19 cellular contexts compared by ENCODE assay signal in the genomic region with DNA sequence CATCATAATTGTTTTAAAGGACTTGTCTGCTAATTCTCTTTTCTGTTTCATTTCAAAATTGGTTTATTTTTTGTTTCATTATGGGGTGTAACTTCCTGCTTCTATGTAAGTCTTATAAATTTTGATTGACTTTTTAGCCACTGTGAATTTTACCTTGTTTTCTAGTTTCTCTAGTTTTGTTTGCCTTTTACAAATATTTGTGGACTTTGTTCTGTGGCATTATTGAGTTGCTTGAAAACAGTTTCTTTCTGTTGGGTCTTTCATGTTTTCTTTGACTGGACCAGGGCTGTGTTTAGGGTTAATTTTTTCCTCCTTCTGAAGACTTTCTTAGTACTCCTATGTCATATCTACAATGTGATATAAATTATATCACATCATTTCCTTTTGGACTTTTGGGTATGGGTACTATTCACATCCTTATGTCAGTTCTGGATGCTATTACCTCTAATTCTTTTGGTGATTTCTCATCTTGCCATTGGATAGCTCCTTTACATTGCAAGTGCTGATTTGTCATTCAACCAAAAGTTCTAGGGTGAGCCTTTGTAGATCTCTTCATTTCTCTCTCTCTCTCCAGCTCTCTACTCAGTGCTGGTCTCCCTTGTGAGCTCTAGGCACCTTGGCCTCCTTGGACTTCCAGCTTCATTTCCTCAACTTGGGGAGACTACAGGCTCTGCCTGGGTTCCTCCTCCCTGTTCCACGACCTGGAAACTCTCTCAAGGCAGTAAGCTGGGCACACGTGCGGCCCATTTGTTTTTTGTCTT. TPM values are rescaled to one million over a fixed set of nuclear protein-coding genes. Genes with fewer than 3 reads are reported as not detected.
DNase-seq lines count a peak whose midpoint lies in the region; ATAC-seq, FAIRE-seq and TF ChIP-seq lines count a peak whose summit lies in the region.
"Had no signal": no experiment of that assay in that cellular context is flagged by ENCODE, and none has a peak within 500 bp of the region (broad histone marks: within the 10 kb centered on the region; RNA-seq: fewer than 3 reads in every experiment).

No MANE protein-coding gene starts in this region.

- no peak overlapping the region for H2AFZ ChIP-seq in K562 (ENCODE audit: low read depth, low read length)

- H3K4me1 ChIP-seq in Caco-2 (no peaks in the 10 kb centered on the region; the same call in 1 of the 2 replicates), K562 (replicated peaks in 1 of 2; ENCODE audit: control insufficient read depth in 2 of 2, insufficient read depth in 2 of 2, low read length in 2 of 2) (peaks cover 4 to 6% of the 10 kb centered on the region in 2 experiments; a peak in 4 of 5 replicates)

- peaks cover 36% of the 10 kb centered on the region for H3K36me3 Mint-ChIP-seq in activated CD4-positive, alpha-beta T cell treated with anti-CD3 and anti-CD28 coated beads for 36 hours (ENCODE audit: low read depth)
- H3K36me3 Mint-ChIP-seq in Caco-2 (ENCODE audit: insufficient read depth, unreplicated experiment), result peaks cover 70% of the 10 kb centered on the region
- peaks cover 6% of the 10 kb centered on the region for H3K36me3 Mint-ChIP-seq in natural killer cell treated with Interleukin-12 subunit alpha and Interleukin-12 subunit beta and Interleukin-15 and Interleukin-18, amount 100 ng/mL, for 72 hours

- H3K9me1 ChIP-seq in K562 (ENCODE audit: control insufficient read depth, insufficient read depth, low read length), result no peaks in the 10 kb centered on the region

- ATAC-seq in activated CD4-positive, alpha-beta T cell treated with anti-CD3 and anti-CD28 coated beads for 36 hours, result no peak
- ATAC-seq in K562, result peak; percentile 57
- ATAC-seq in natural killer cell treated with Interleukin-12 subunit alpha and Interleukin-12 subunit beta and Interleukin-15 and Interleukin-18, amount 100 ng/mL, for 72 hours, result no peak

- intact Hi-C loops in activated CD4-positive, alpha-beta T cell treated with anti-CD3 and anti-CD28 coated beads for 36 hours (cut with DNase I, micrococcal nuclease), result no loop called here
- intact Hi-C loops in Caco-2 (cut with micrococcal nuclease; ENCODE audit: unreplicated experiment) (no loop called here), K562 (cut with micrococcal nuclease) (no loop called here)

- H3K27me3 ChIP-seq in Caco-2 (replicated peaks; ENCODE audit: control insufficient read depth, insufficient read depth, low read length) (no peaks in the 10 kb centered on the region), K562 (ENCODE audit: control insufficient read depth in 2 of 2, insufficient read depth in 2 of 2, low read length in 2 of 2) (no peaks in the 10 kb centered on the region)
- H3K27me3 ChIP-seq: adrenal gland, upper lobe of left lung had no signal

- CTCF ChIA-PET in activated CD4-positive, alpha-beta T cell treated with anti-CD3 and anti-CD28 coated beads for 36 hours (lab: Charles Lee), result no interaction called here
- CTCF ChIA-PET in Caco-2 (lab: Charles Lee), result no interaction called here
- CTCF ChIA-PET in K562 (lab: Yijun Ruan, JAX; ENCODE audit: low intra/inter-chr PET ratio), result no interaction called here

- no peak overlapping the region for H3K4me2 ChIP-seq in K562 (ENCODE audit: insufficient read depth, low read length)

- 66% methylated on average over 3 of the region's 3 CpGs for WGBS in K562 (ENCODE audit: insufficient coverage, low coverage, missing lambda C conversion rate)

- H3K9me3 Mint-ChIP-seq in activated CD4-positive, alpha-beta T cell treated with anti-CD3 and anti-CD28 coated beads for 36 hours (ENCODE audit: low read depth), result no peaks in the 10 kb centered on the region
- H3K9me3 Mint-ChIP-seq in Caco-2 (ENCODE audit: unreplicated experiment), result no peaks in the 10 kb centered on the region
- H3K9me3 Mint-ChIP-seq in natural killer cell treated with Interleukin-12 subunit alpha and Interleukin-12 subunit beta and Interleukin-15 and Interleukin-18, amount 100 ng/mL, for 72 hours, result no peaks in the 10 kb centered on the region
- H3K9me3 Mint-ChIP-seq: nephron had no signal

- H3K27ac ChIP-seq in K562 (ENCODE audit: extremely low read depth, low read depth, low read length), result no peak overlapping the region
- H3K27ac ChIP-seq: adrenal gland, upper lobe of left lung had no signal

- POLR2A ChIA-PET in activated CD4-positive, alpha-beta T cell treated with anti-CD3 and anti-CD28 coated beads for 36 hours (lab: Charles Lee), result interaction anchor here (0.5 kb wide), 1 partner anchor 69 kb away, joined by 5 read pairs; no protein-coding TSS in a partner anchor
- POLR2A ChIA-PET in Caco-2 (lab: Charles Lee) (no interaction called here), K562 (lab: Yijun Ruan, JAX) (no interaction called here)

- no peak for TF ChIP-seq EP300 in K562 (IDR thresholded peaks at IDR 0.05; ENCODE audit: low read length)

- H3K36me3 ChIP-seq in Caco-2 (ENCODE audit: control insufficient read depth, insufficient read depth, low read length), result no peaks in the 10 kb centered on the region; the same call in 1 of the 2 replicates
- H3K36me3 ChIP-seq in K562 (ENCODE audit: control insufficient read depth, insufficient read depth, low read length), result peaks cover 36% of the 10 kb centered on the region; the same call in 2 of the 3 replicates
- H3K36me3 ChIP-seq: adrenal gland had no signal

- no peaks in the 10 kb centered on the region for H3K27me3 Mint-ChIP-seq in activated CD4-positive, alpha-beta T cell treated with anti-CD3 and anti-CD28 coated beads for 36 hours
- H3K27me3 Mint-ChIP-seq in Caco-2 (ENCODE audit: insufficient read depth, unreplicated experiment), result no peaks in the 10 kb centered on the region
- H3K27me3 Mint-ChIP-seq in natural killer cell treated with Interleukin-12 subunit alpha and Interleukin-12 subunit beta and Interleukin-15 and Interleukin-18, amount 100 ng/mL, for 72 hours, result no peaks in the 10 kb centered on the region

- no peak overlapping the region for H3K9ac ChIP-seq in K562 (ENCODE audit: insufficient read depth in 1 of 2, low read depth in 2 of 2, low read length in 2 of 2)

- FAIRE-seq in K562 (lab: Jason Lieb, UNC), result no peak
- FAIRE-seq: A204.1 had no signal

- peaks cover 44% of the 10 kb centered on the region for H3K4me1 Mint-ChIP-seq in activated CD4-positive, alpha-beta T cell treated with anti-CD3 and anti-CD28 coated beads for 36 hours
- peaks cover 30% of the 10 kb centered on the region for H3K4me1 Mint-ChIP-seq in Caco-2 (ENCODE audit: low read depth, unreplicated experiment)
- H3K4me1 Mint-ChIP-seq in natural killer cell treated with Interleukin-12 subunit alpha and Interleukin-12 subunit beta and Interleukin-15 and Interleukin-18, amount 100 ng/mL, for 72 hours (ENCODE audit: low read depth in 2 of 2), result peaks cover 25 to 34% of the 10 kb centered on the region in 2 donors

- BruUV-seq in Caco-2 (replicated peaks; lab: Mats Ljungman, UMichigan), result no TSS peak
- BruUV-seq in K562 (replicated peaks; lab: Mats Ljungman, UMichigan), result no TSS peak

- DNase-seq in activated CD4-positive, alpha-beta T cell treated with anti-CD3 and anti-CD28 coated beads for 36 hours, result no peak
- DNase-seq in activated CD4-positive, alpha-beta T cell treated with anti-CD3 and anti-CD28 coated beads, Interleukin-2, amount 50 U/mL, for 1 hour, result no peak
- DNase-seq in Caco-2 (no peak), K562 (ENCODE audit: extremely low read depth in 1 of 4, low spot score in 3 of 4) (no peak), GDM1 (lab: John Stamatoyannopoulos, UW) (no peak), 8988T (no peak), erythroblast (lab: John Stamatoyannopoulos, UW) (no peak)
- no peak for DNase-seq in natural killer cell treated with Interleukin-12 subunit alpha and Interleukin-12 subunit beta and Interleukin-15 and Interleukin-18, amount 100 ng/mL, for 72 hours (ENCODE audit: low spot score)
- DNase-seq: activated T-cell treated with anti-CD3 and anti-CD28 coated beads for 4 hours; adrenal gland; C1 segment of cervical spinal cord; head of caudate nucleus; NCI-H2029; NCI-H510A; retina; stimulated activated naive CD4-positive, alpha-beta T cell; upper lobe of left lung had no signal

- H3K27ac Mint-ChIP-seq in activated CD4-positive, alpha-beta T cell treated with anti-CD3 and anti-CD28 coated beads for 36 hours, result peak overlapping the region; percentile 27
- peak overlapping the region; percentile 2 for H3K27ac Mint-ChIP-seq in Caco-2 (ENCODE audit: unreplicated experiment)
- H3K27ac Mint-ChIP-seq in natural killer cell treated with Interleukin-12 subunit alpha and Interleukin-12 subunit beta and Interleukin-15 and Interleukin-18, amount 100 ng/mL, for 72 hours, result peak overlapping the region in 1 of 2 donors; percentile 50
- H3K27ac Mint-ChIP-seq: nephron had no signal

- H4K20me1 ChIP-seq in K562 (replicated peaks; ENCODE audit: control insufficient read depth, insufficient read depth, low read length), result peaks cover 8% of the 10 kb centered on the region; the same call in 1 of the 2 replicates

- H3K4me3 ChIP-seq in Caco-2 (ENCODE audit: low read depth, low read length) (no peak overlapping the region), K562 (no peak overlapping the region)
- H3K4me3 ChIP-seq: adrenal gland, upper lobe of left lung had no signal

- TF ChIP-seq CTCF in Caco-2 (IDR thresholded peaks at IDR 0.05; ENCODE audit: insufficient read depth in 1 of 2, low read depth in 1 of 2, low read length in 1 of 2, severe bottlenecking in 1 of 2, unreplicated experiment in 1 of 2), result no peak
- no peak for TF ChIP-seq CTCF in K562 (IDR thresholded peaks at IDR 0.05 in 2 of 3, conservative IDR thresholded peaks at IDR 0.05 in 1 of 3; ENCODE audit: insufficient read depth in 2 of 3, low read depth in 1 of 3, low read length in 3 of 3)

- in situ Hi-C loops in K562 (cut with MboI), result no loop called here

- H3K9me3 ChIP-seq in Caco-2, result no peaks in the 10 kb centered on the region
- H3K9me3 ChIP-seq in K562 (replicated peaks; ENCODE audit: control insufficient read depth, insufficient read depth, low read depth, low read length), result no peaks in the 10 kb centered on the region
- H3K9me3 ChIP-seq: adrenal gland, upper lobe of left lung had no signal

- peaks cover 98% of the 10 kb centered on the region for H3K79me2 ChIP-seq in K562 (ENCODE audit: control insufficient read depth, insufficient read depth, low read length)

- TF ChIP-seq RAD21 in K562 (CRISPR knock-in tag; conservative IDR thresholded peaks at IDR 0.05 in 1 of 2, IDR thresholded peaks at IDR 0.05 in 1 of 2), result no peak

- no peak overlapping the region for H3K4me3 Mint-ChIP-seq in activated CD4-positive, alpha-beta T cell treated with anti-CD3 and anti-CD28 coated beads for 36 hours
- H3K4me3 Mint-ChIP-seq in Caco-2 (ENCODE audit: unreplicated experiment), result no peak overlapping the region
- H3K4me3 Mint-ChIP-seq in natural killer cell treated with Interleukin-12 subunit alpha and Interleukin-12 subunit beta and Interleukin-15 and Interleukin-18, amount 100 ng/mL, for 72 hours, result peak overlapping the region; percentile 20
- H3K4me3 Mint-ChIP-seq: nephron had no signal

- TF ChIP-seq POLR2A in K562 (conservative IDR thresholded peaks at IDR 0.05) (no peak), erythroblast (IDR thresholded peaks at IDR 0.05; ENCODE audit: low read length) (no peak)

RNA-seq across cellular contexts. Expression of gene MLLT10, which starts 36.9 kb away (rescaled TPM):
- 10 to 100 TPM; 33.8 to 34.1 TPM for total RNA-seq in activated CD4-positive, alpha-beta T cell treated with anti-CD3 and anti-CD28 coated beads for 36 hours
- total RNA-seq in Caco-2 (2022) (84.3 and 85.3 TPM in 2 replicates), K562 (2014; rRNA removed) (65.3 and 69.9 TPM in 2 replicates), K562 (2014; rRNA removed; fragmentation: Illumina TruSeq; extraction: Trizol) (58.5 and 59.7 TPM in 2 replicates), K562 (2015; rRNA removed; fragmentation: Illumina TruSeq; extraction: Trizol) (50.9 and 60.2 TPM in 2 replicates), K562 (2021) (58.7 and 64.2 TPM in 2 replicates)
- 203 and 284 TPM in 2 replicates for total RNA-seq in K562 (2011; cell fraction: chromatin; rRNA removed; ENCODE audit: low replicate concordance)
- 117 and 140 TPM in 2 replicates for total RNA-seq in K562 (2011; cell fraction: nucleolus; rRNA removed)
- total RNA-seq in K562 (2011; cell fraction: nucleoplasm; rRNA removed), result 136 and 162 TPM in 2 replicates
- polyA plus RNA-seq in K562 (2011; rRNA removed) (81.4 and 91.1 TPM in 2 replicates), K562 (2014; fragmentation: Illumina TruSeq; extraction: Trizol) (58.4 and 65.2 TPM in 2 replicates), K562 (2014; fragmentation: Nextera tagmentation; extraction: Ambion mirVana) (10 to 100 TPM; 18.8 to 25.8 TPM), K562 (2014; rRNA removed) (55.5 and 73.7 TPM in 2 replicates)
- polyA plus RNA-seq in K562 (2011; cell fraction: cytosol; rRNA removed), result 46.9 and 65.5 TPM in 2 replicates
- polyA plus RNA-seq in K562 (2011; cell fraction: nucleus; rRNA removed), result 106 and 111 TPM in 2 replicates
- polyA plus RNA-seq in K562 (2012), result 41.9 and 61.1 TPM in 2 replicates
- 118 and 129 TPM in 2 replicates for polyA minus RNA-seq in K562 (2011; rRNA and poly(A)+ RNA removed)
- polyA minus RNA-seq in K562 (2011; cell fraction: cytosol; rRNA and poly(A)+ RNA removed), result 14.8 and 32.9 TPM in 2 replicates
- polyA minus RNA-seq in K562 (2011; cell fraction: nucleus; rRNA and poly(A)+ RNA removed), result 104 and 111 TPM in 2 replicates
- 10 to 100 TPM; 31.5 to 71.0 TPM for total RNA-seq in natural killer cell treated with Interleukin-12 subunit alpha and Interleukin-12 subunit beta and Interleukin-15 and Interleukin-18, amount 100 ng/mL, for 72 hours

RNA-seq across cellular contexts. Expression of gene SKIDA1, which starts 45.5 kb away (rescaled TPM):
- under 1 TPM; 0.32 to 0.54 TPM for total RNA-seq in activated CD4-positive, alpha-beta T cell treated with anti-CD3 and anti-CD28 coated beads for 36 hours
- total RNA-seq in Caco-2 (2022) (5.7 and 6.3 TPM in 2 replicates), K562 (2014; rRNA removed) (0.09 and 0.24 TPM in 2 replicates), K562 (2014; rRNA removed; fragmentation: Illumina TruSeq; extraction: Trizol) (0.18 and 0.45 TPM in 2 replicates), K562 (2015; rRNA removed; fragmentation: Illumina TruSeq; extraction: Trizol) (0.36 and 0.49 TPM in 2 replicates), K562 (2021) (0.42 and 1.0 TPM in 2 replicates)
- 0.44 and 0.51 TPM in 2 replicates for total RNA-seq in K562 (2011; cell fraction: chromatin; rRNA removed; ENCODE audit: low replicate concordance)
- total RNA-seq in K562 (2011; cell fraction: nucleolus; rRNA removed), result 0.26 and 0.50 TPM in 2 replicates
- 0.38 and 0.51 TPM in 2 replicates for total RNA-seq in K562 (2011; cell fraction: nucleoplasm; rRNA removed)
- polyA plus RNA-seq in K562 (2011; rRNA removed) (0.34 and 1.1 TPM in 2 replicates), K562 (2014; fragmentation: Illumina TruSeq; extraction: Trizol) (0.35 and 0.59 TPM in 2 replicates), K562 (2014; fragmentation: Nextera tagmentation; extraction: Ambion mirVana) (under 1 TPM; 0.76 to 0.77 TPM), K562 (2014; rRNA removed) (0.05 and 1.4 TPM in 2 replicates)
- 0.06 and 0.18 TPM in 2 replicates for polyA plus RNA-seq in K562 (2011; cell fraction: cytosol; rRNA removed)
- 0.47 and 1.4 TPM in 2 replicates for polyA plus RNA-seq in K562 (2011; cell fraction: nucleus; rRNA removed)
- 0.25 and 0.42 TPM in 2 replicates for polyA plus RNA-seq in K562 (2012)
- polyA minus RNA-seq in K562 (2011; rRNA and poly(A)+ RNA removed), result 0.18 and 0.35 TPM in 2 replicates
- 1.1 TPM in 1 of 2 replicates, not detected in the other for polyA minus RNA-seq in K562 (2011; cell fraction: cytosol; rRNA and poly(A)+ RNA removed)
- polyA minus RNA-seq in K562 (2011; cell fraction: nucleus; rRNA and poly(A)+ RNA removed), result 0.22 and 0.40 TPM in 2 replicates
- total RNA-seq in natural killer cell treated with Interleukin-12 subunit alpha and Interleukin-12 subunit beta and Interleukin-15 and Interleukin-18, amount 100 ng/mL, for 72 hours, result not detected
